In the genomic region with DNA sequence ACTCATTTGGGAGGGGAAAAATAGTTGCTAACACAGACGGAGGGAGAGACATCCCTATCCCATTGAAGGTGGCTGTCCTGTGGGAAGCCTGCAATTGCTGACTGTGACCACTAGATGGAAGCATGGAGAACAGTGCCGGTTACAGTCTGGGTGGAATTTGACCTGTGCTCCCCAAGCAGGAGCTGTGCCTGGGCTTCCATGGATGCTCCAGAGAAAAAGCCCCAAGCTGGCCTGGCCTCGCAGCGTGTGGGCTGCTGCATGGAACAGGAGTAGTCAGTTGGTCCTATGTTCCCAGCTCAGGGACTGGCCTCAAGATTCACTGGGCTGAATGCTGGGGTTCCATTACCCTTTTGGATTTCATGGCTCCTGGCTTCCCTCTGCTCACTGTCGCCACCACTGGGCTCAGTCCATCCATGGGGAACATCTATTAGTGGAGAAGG, we compare ENCODE assay signal across 1 cellular context.
TF ChIP-seq lines count a peak whose summit lies in the region.

No MANE protein-coding gene starts in this region.

TF ChIP-seq in GM23338, 12 proteins besides CTCF, POLR2A, EP300 and RAD21 (continued from another document):
- TF ChIP-seq, protein P1, sequence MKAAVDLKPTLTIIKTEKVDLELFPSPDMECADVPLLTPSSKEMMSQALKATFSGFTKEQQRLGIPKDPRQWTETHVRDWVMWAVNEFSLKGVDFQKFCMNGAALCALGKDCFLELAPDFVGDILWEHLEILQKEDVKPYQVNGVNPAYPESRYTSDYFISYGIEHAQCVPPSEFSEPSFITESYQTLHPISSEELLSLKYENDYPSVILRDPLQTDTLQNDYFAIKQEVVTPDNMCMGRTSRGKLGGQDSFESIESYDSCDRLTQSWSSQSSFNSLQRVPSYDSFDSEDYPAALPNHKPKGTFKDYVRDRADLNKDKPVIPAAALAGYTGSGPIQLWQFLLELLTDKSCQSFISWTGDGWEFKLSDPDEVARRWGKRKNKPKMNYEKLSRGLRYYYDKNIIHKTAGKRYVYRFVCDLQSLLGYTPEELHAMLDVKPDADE (IDR thresholded peaks at IDR 0.05): no peak
- TF ChIP-seq ZNF114 (CRISPR knock-in tag; IDR thresholded peaks at IDR 0.05): 0 out of 2 replicates have a peak, but pooled peaks have one; percentile 36
- no peak for TF ChIP-seq EZH2 (IDR thresholded peaks at IDR 0.05; ENCODE audit: low read depth, unreplicated experiment)
